Comparison of ENCODE assay signal across 19 cellular contexts in the genomic region with DNA sequence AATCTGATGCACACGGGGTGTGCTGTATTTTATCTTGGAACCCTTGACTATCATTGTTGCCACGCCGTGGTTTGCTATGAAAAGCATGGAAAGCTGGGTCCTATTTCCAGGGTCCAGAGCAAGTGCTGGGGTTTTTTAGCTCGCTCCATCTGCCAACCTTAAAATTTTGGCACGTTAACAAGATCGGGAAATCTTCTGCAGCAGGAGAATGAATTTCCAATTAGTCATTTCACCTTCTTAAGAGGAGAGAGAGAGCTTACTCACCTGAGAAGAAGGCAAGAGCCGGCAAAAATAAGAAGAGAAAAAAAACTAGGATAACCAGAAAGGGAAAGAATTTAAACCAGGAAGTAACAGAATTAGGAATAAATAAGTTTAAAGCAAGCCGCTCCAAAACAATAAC.
DNase-seq lines count a peak whose midpoint lies in the region; ATAC-seq and TF ChIP-seq lines count a peak whose summit lies in the region.
"Had no signal": no experiment of that assay in that cellular context is flagged by ENCODE, and none has a peak within 500 bp of the region (broad histone marks: within the 10 kb centered on the region; RNA-seq: fewer than 3 reads in every experiment).

No MANE protein-coding gene starts in this region.

- H3K27ac ChIP-seq in HUES64 (ENCODE audit: low read depth, low read length) (0 out of 2 replicates have a peak overlapping the region, but pooled peaks have one; percentile 15), RWPE2 (ENCODE audit: poor library complexity, severe bottlenecking) (peak overlapping the region; percentile 95), Karpas-422 (ENCODE audit: low read length) (no peak overlapping the region)
- H3K27ac ChIP-seq: HL-60, thyroid gland had no signal

- H4K20me1 ChIP-seq in Karpas-422 (ENCODE audit: insufficient read depth, low read depth, low read length) = no peaks in the 10 kb centered on the region

- H3K79me2 ChIP-seq in Karpas-422 (ENCODE audit: low read length) = no peaks in the 10 kb centered on the region

- DNase-seq in RWPE2 (ENCODE audit: low spot score) = no peak
- no peak for DNase-seq in fibroblast of villous mesenchyme (ENCODE audit: low read depth)
- no peak for DNase-seq in retinal pigment epithelial cell (ENCODE audit: low read depth)
- no peak for DNase-seq in Karpas-422
- no peak for DNase-seq in germinal center (ENCODE audit: low spot score)
- DNase-seq in activated gamma-delta T cell treated with Interleukin-2 at 50 U/mL for 16 hours = no peak
- DNase-seq: activated CD4-positive, CD25-positive, alpha-beta regulatory T cell; cerebellar nuclear complex; COR-L47; GDM1; naive B cell; NCI-H1436; NCI-H2171; RPMI8226 had no signal

- H3K27me3 ChIP-seq in HUES64 (ENCODE audit: insufficient read depth, low read length) (no peaks in the 10 kb centered on the region), RWPE2 (ENCODE audit: insufficient read depth, poor library complexity, severe bottlenecking) (no peaks in the 10 kb centered on the region), Karpas-422 (ENCODE audit: low read length) (no peaks in the 10 kb centered on the region)
- H3K27me3 ChIP-seq: thyroid gland had no signal

- TF ChIP-seq CTCF in RWPE2 (IDR thresholded peaks at IDR 0.05; ENCODE audit: poor library complexity, severe bottlenecking) = no peak
- no peak for TF ChIP-seq CTCF in fibroblast of villous mesenchyme (IDR thresholded peaks at IDR 0.05; ENCODE audit: insufficient read depth, low read depth, low read length)
- no peak for TF ChIP-seq CTCF in retinal pigment epithelial cell (conservative IDR thresholded peaks at IDR 0.05; ENCODE audit: low read depth, low read length)

- H3K36me3 ChIP-seq in HUES64 (ENCODE audit: insufficient read depth, low read length) (no peaks in the 10 kb centered on the region), RWPE2 (ENCODE audit: low read depth) (peaks cover 22% of the 10 kb centered on the region), Karpas-422 (ENCODE audit: insufficient read depth, low read length) (no peaks in the 10 kb centered on the region)
- H3K36me3 ChIP-seq: thyroid gland had no signal

- no peaks in the 10 kb centered on the region for H3K9me2 ChIP-seq in Karpas-422 (replicated peaks; ENCODE audit: insufficient read depth, low read length)

- no peak overlapping the region for H2AFZ ChIP-seq in Karpas-422 (ENCODE audit: low read length)

- H3K9ac ChIP-seq in HUES64 (ENCODE audit: low read depth, low read length) = no peak overlapping the region
- H3K9ac ChIP-seq in Karpas-422 (ENCODE audit: low read length) = no peak overlapping the region

- ATAC-seq in RWPE2 (ENCODE audit: low read depth) = peak; percentile 37
- ATAC-seq: GM12878; stimulated activated memory B cell treated with anti-CD40 and anti-IgM and Interleukin-4, amounts not matched to agents 10 μg/mL and 1 μg/mL and 100 μg/mL, for 72 hours had no signal

- H3K4me1 ChIP-seq in HUES64 (ENCODE audit: insufficient read depth, low read length) (peaks cover 60% of the 10 kb centered on the region), RWPE2 (ENCODE audit: insufficient read depth, poor library complexity, severe bottlenecking) (peaks cover 69% of the 10 kb centered on the region), Karpas-422 (ENCODE audit: low read length) (no peaks in the 10 kb centered on the region)

- H3K9me3 ChIP-seq in HUES64 (ENCODE audit: insufficient read depth, low read depth, low read length) (no peaks in the 10 kb centered on the region), RWPE2 (ENCODE audit: severe bottlenecking) (no peaks in the 10 kb centered on the region), Karpas-422 (ENCODE audit: low read length) (no peaks in the 10 kb centered on the region)
- H3K9me3 ChIP-seq: thyroid gland had no signal

- WGBS in HUES64 = 91% methylated on average over 7 of the region's 8 CpGs

- H3K4me3 ChIP-seq in HUES64 (ENCODE audit: low read length) = no peak overlapping the region
- peak overlapping the region; percentile 25 for H3K4me3 ChIP-seq in RWPE2 (ENCODE audit: severe bottlenecking)
- peak overlapping the region; percentile 26 for H3K4me3 ChIP-seq in fibroblast of villous mesenchyme (ENCODE audit: low read depth, low read length)
- peak overlapping the region; percentile 25 for H3K4me3 ChIP-seq in retinal pigment epithelial cell (ENCODE audit: low read length)
- no peak overlapping the region for H3K4me3 ChIP-seq in Karpas-422 (ENCODE audit: low read length)
- H3K4me3 ChIP-seq: GM12878, thyroid gland had no signal

- no peak overlapping the region for H3K4me2 ChIP-seq in Karpas-422 (ENCODE audit: low read depth, low read length, poor library complexity, severe bottlenecking)

Comparison
In these comparisons a context has a peak if more than half of its experiments do, and no peak if none do; other contexts are left out.
1. H3K4me3 ChIP-seq: peak in RWPE2 (single experiment), fibroblast of villous mesenchyme (single experiment) and retinal pigment epithelial cell (single experiment); none in HUES64 (single experiment) and Karpas-422 (single experiment).